ENCODE assay signal across 8 cellular contexts in genomic region chr4:102827674-102828496, GRCh38. TPM values are rescaled to one million over a fixed set of nuclear protein-coding genes. Genes with fewer than 3 reads are reported as not detected.
DNase-seq lines count a peak whose midpoint lies in the region; ATAC-seq lines count a peak whose summit lies in the region.

No MANE protein-coding gene starts in this region.

- H3K4me3 Mint-ChIP-seq in memory B cell: no peak overlapping the region

- H3K4me3 ChIP-seq in endocrine pancreas (ENCODE audit: control insufficient read depth, insufficient read depth, low read length): peak overlapping the region; percentile 94

- no peaks in the 10 kb centered on the region for H3K27me3 ChIP-seq in endocrine pancreas (ENCODE audit: control insufficient read depth, insufficient read depth, low read length)

- H3K4me1 ChIP-seq in endocrine pancreas (ENCODE audit: control insufficient read depth, insufficient read depth, low read length): peaks cover 15% of the 10 kb centered on the region

- H3K9me3 ChIP-seq in endocrine pancreas (ENCODE audit: control insufficient read depth, low read length): no peaks in the 10 kb centered on the region

- DNase-seq in Caki2 (ENCODE audit: low read depth) (peak; percentile 99), HT1080 (ENCODE audit: low read depth) (peak; percentile 100), NOMO-1 (lab: John Stamatoyannopoulos, UW; ENCODE audit: unreplicated experiment in 2 of 2) (peak; percentile 99), memory B cell (ENCODE audit: low spot score in 2 of 2) (peak; percentile 88 to 98)
- DNase-seq in activated CD8-positive, alpha-beta memory T cell treated with anti-CD3 and anti-CD28 coated beads for 48 hours (ENCODE audit: low read depth in 2 of 3, low spot score in 2 of 3): peak; percentile 76 to 92 (median 90)
- DNase-seq in stimulated activated CD8-positive, alpha-beta memory T cell treated with anti-CD3 and anti-CD28 coated beads, Interleukin-12 subunit alpha, Interleukin-12 subunit beta, amount 100 ng/mL, for 1 hour (ENCODE audit: low read depth): peak; percentile 99

- no peak overlapping the region for H3K27ac Mint-ChIP-seq in memory B cell

- peak overlapping the region; percentile 99 for H3K9ac ChIP-seq in endocrine pancreas (ENCODE audit: control insufficient read depth, insufficient read depth, low read length)

- ATAC-seq in GM21381 (IDR thresholded peaks at IDR 0.05; ENCODE audit: unreplicated experiment) (peak; percentile 77), memory B cell (ENCODE audit: low read depth) (peak; percentile 65)

- no peaks in the 10 kb centered on the region for H3K36me3 ChIP-seq in endocrine pancreas (ENCODE audit: control insufficient read depth, insufficient read depth, low read length)

- H3K9me3 Mint-ChIP-seq in memory B cell: no peaks in the 10 kb centered on the region

- in situ Hi-C loops in Caki2 (cut with HindIII; ENCODE audit: low pct_unique_long_range_greater_than_20kb, low sequenced_read_pairs): no loop called here

- H3K36me3 Mint-ChIP-seq in memory B cell: peaks cover 4% of the 10 kb centered on the region

- H3K27me3 Mint-ChIP-seq in memory B cell: no peaks in the 10 kb centered on the region

- H3K4me1 Mint-ChIP-seq in memory B cell: peaks cover 12% of the 10 kb centered on the region

RNA-seq across cellular contexts. Expression of gene UBE2D3, which starts 0.5 kb away (rescaled TPM):
- 337 and 365 TPM in 2 replicates for total RNA-seq in Caki2 (2014; rRNA removed; shearing (Covaris generic); ENCODE audit: low replicate concordance)
- 564 and 701 TPM in 2 replicates for total RNA-seq in HT1080 (2014; rRNA removed; shearing (Covaris generic))
- 437 and 465 TPM in 2 replicates for polyA plus RNA-seq in HT1080 (2015; cell fraction: cytosol; rRNA removed)
- polyA plus RNA-seq in HT1080 (2015; cell fraction: nucleus; rRNA removed): 364 and 365 TPM in 2 replicates

RNA-seq across cellular contexts. Expression of gene CISD2, which starts 40.9 kb away (rescaled TPM):
- 57.6 and 67.3 TPM in 2 replicates for total RNA-seq in Caki2 (2014; rRNA removed; shearing (Covaris generic); ENCODE audit: low replicate concordance)
- total RNA-seq in HT1080 (2014; rRNA removed; shearing (Covaris generic)): 51.3 and 67.5 TPM in 2 replicates
- 45.8 and 46.3 TPM in 2 replicates for polyA plus RNA-seq in HT1080 (2015; cell fraction: cytosol; rRNA removed)
- 12.9 and 14.0 TPM in 2 replicates for polyA plus RNA-seq in HT1080 (2015; cell fraction: nucleus; rRNA removed)

Comparison
In these comparisons a context has a peak if more than half of its experiments do, and no peak if none do; other contexts are left out.
1. Peak in every context shown above with its lines: DNase-seq, ATAC-seq and H3K4me3 ChIP-seq.